ENCODE assay signal across 14 cellular contexts in the genomic region with DNA sequence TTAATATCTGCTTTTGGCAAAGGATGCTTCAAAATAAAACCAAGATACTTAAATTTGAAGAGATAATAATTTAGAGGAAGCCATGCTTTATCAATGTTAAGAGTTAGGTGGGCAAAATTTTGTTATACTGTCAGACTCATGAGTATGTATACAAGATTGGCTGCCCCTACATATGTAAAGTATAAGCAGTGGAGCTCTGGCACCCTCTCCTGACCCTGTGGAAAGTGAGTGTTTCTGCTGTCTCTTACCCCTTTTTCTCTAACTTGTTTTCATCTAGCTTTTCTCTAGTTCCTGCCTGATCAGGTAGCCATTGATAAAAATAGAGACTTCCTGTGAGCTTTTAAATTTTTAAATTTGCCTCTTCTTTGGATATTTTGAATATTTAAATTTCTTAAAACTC.
DNase-seq lines count a peak whose midpoint lies in the region; ATAC-seq and TF ChIP-seq lines count a peak whose summit lies in the region.
"Had no signal": no experiment of that assay in that cellular context is flagged by ENCODE, and none has a peak within 500 bp of the region (broad histone marks: within the 10 kb centered on the region; RNA-seq: fewer than 3 reads in every experiment).

No MANE protein-coding gene starts in this region.

- H3K9me3 ChIP-seq in heart left ventricle, result no peaks in the 10 kb centered on the region
- H3K9me3 ChIP-seq in suprapubic skin, result no peaks in the 10 kb centered on the region
- H3K9me3 ChIP-seq: gastroesophageal sphincter, pancreas had no signal

- H3K36me3 ChIP-seq in heart left ventricle (no peaks in the 10 kb centered on the region), suprapubic skin (no peaks in the 10 kb centered on the region)
- H3K36me3 ChIP-seq: gastroesophageal sphincter, pancreas had no signal

- DNase-seq in HT1080 (ENCODE audit: low read depth), result peak; percentile 13
- DNase-seq in fibroblast of mammary gland (ENCODE audit: low read depth), result peak; percentile 6
- no peak for DNase-seq in UCSD-AML1 (lab: John Stamatoyannopoulos, UW; ENCODE audit: unreplicated experiment)
- DNase-seq in omental fat pad (ENCODE audit: low spot score), result no peak
- no peak for DNase-seq in heart left ventricle
- DNase-seq in suprapubic skin (ENCODE audit: low spot score in 2 of 2), result no peak
- DNase-seq: activated CD8-positive, alpha-beta memory T cell treated with anti-CD3 and anti-CD28 coated beads for 24 hours; activated effector memory CD4-positive, alpha-beta T cell treated with anti-CD3 and anti-CD28 coated beads, Interleukin-2, amount 50 U/mL, for 16 hours; aorta; NCI-H2029; pancreas had no signal

- intact Hi-C loops in heart left ventricle (cut with DNase I), result no loop called here

- TF ChIP-seq POLR2A in heart left ventricle (IDR thresholded peaks at IDR 0.05) (no peak), suprapubic skin (IDR thresholded peaks at IDR 0.05) (no peak)

- no peak for TF ChIP-seq EP300 in suprapubic skin (IDR thresholded peaks at IDR 0.05)

- no peaks in the 10 kb centered on the region for H3K4me1 ChIP-seq in heart left ventricle
- no peaks in the 10 kb centered on the region for H3K4me1 ChIP-seq in suprapubic skin
- H3K4me1 ChIP-seq: gastroesophageal sphincter, pancreas had no signal

- TF ChIP-seq CTCF in 22Rv1 (IDR thresholded peaks at IDR 0.05) (peak; percentile 22; the same call in 1 of the 2 replicates), fibroblast of mammary gland (conservative IDR thresholded peaks at IDR 0.05; ENCODE audit: control insufficient read depth, insufficient read depth, low read depth, low read length) (peak; percentile 23), omental fat pad (IDR thresholded peaks at IDR 0.05) (no peak), heart left ventricle (IDR thresholded peaks at IDR 0.05) (no peak), suprapubic skin (IDR thresholded peaks at IDR 0.05) (no peak)

- no peaks in the 10 kb centered on the region for H3K27me3 ChIP-seq in heart left ventricle
- no peaks in the 10 kb centered on the region for H3K27me3 ChIP-seq in suprapubic skin
- H3K27me3 ChIP-seq: gastroesophageal sphincter, pancreas had no signal

- H3K4me3 ChIP-seq in fibroblast of mammary gland (ENCODE audit: control insufficient read depth, low read depth, low read length) (no peak overlapping the region), heart left ventricle (no peak overlapping the region), suprapubic skin (no peak overlapping the region)
- H3K4me3 ChIP-seq: gastroesophageal sphincter, pancreas had no signal

- ATAC-seq in SK-N-SH treated with all-trans-retinoic acid at 6 μM for 48 hours, result peak; percentile 86
- ATAC-seq in omental fat pad (ENCODE audit: low FRiP score), result no peak
- ATAC-seq in heart left ventricle, result no peak
- ATAC-seq: gastroesophageal sphincter, pancreas had no signal

- no peak overlapping the region for H3K27ac ChIP-seq in 22Rv1
- H3K27ac ChIP-seq in heart left ventricle, result no peak overlapping the region
- H3K27ac ChIP-seq in suprapubic skin, result no peak overlapping the region
- H3K27ac ChIP-seq: gastroesophageal sphincter, pancreas had no signal

TF ChIP-seq in SK-N-SH treated with all-trans-retinoic acid at 6 μM for 48 hours, 23 proteins besides CTCF, POLR2A, EP300 and RAD21:
- TF ChIP-seq PPARA (CRISPR knock-in tag; IDR thresholded peaks at IDR 0.05; ENCODE audit: borderline replicate concordance), result no peak
- TF ChIP-seq ESRRG (CRISPR knock-in tag; IDR thresholded peaks at IDR 0.05), result no peak
- TF ChIP-seq, protein P1, sequence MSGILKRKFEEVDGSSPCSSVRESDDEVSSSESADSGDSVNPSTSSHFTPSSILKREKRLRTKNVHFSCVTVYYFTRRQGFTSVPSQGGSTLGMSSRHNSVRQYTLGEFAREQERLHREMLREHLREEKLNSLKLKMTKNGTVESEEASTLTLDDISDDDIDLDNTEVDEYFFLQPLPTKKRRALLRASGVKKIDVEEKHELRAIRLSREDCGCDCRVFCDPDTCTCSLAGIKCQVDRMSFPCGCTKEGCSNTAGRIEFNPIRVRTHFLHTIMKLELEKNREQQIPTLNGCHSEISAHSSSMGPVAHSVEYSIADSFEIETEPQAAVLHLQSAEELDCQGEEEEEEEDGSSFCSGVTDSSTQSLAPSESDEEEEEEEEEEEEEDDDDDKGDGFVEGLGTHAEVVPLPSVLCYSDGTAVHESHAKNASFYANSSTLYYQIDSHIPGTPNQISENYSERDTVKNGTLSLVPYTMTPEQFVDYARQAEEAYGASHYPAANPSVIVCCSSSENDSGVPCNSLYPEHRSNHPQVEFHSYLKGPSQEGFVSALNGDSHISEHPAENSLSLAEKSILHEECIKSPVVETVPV (CRISPR knock-in tag; IDR thresholded peaks at IDR 0.05), result no peak
- TF ChIP-seq TOX (CRISPR knock-in tag; IDR thresholded peaks at IDR 0.05; ENCODE audit: borderline replicate concordance), result no peak
- TF ChIP-seq ISL1 (CRISPR knock-in tag; IDR thresholded peaks at IDR 0.05), result no peak

Comparison
In these comparisons a context has a peak if more than half of its experiments do, and no peak if none do; other contexts are left out.
1. CTCF ChIP-seq: peak in 22Rv1 (single experiment) and fibroblast of mammary gland (single experiment); none in omental fat pad (0 of 3), heart left ventricle (0 of 12) and suprapubic skin (0 of 2).
2. DNase-seq: peak in HT1080 (single experiment) and fibroblast of mammary gland (single experiment); none in UCSD-AML1 (single experiment), omental fat pad (single experiment), heart left ventricle (0 of 5) and suprapubic skin (0 of 2).